Comparison of ENCODE assay signal across 29 cellular contexts in genomic region chr1:38301040-38301439, GRCh38.
"Had no signal": no experiment of that assay in that cellular context is flagged by ENCODE, and none has a peak within 500 bp of the region (broad histone marks: within the 10 kb centered on the region; RNA-seq: fewer than 3 reads in every experiment).

No MANE protein-coding gene starts in this region.

- H3K9me3 Mint-ChIP-seq: activated CD4-positive, alpha-beta memory T cell treated with anti-CD3 and anti-CD28 coated beads for 36 hours; activated naive CD4-positive, alpha-beta T cell treated with anti-CD3 and anti-CD28 coated beads, Interleukin-2, amount 10 ng/mL, durations not matched to agents 7 days and 5 days; activated naive CD4-positive, alpha-beta T cell treated with anti-CD3 and anti-CD28 coated beads, Interleukin-2, amount 50 U/mL, for 72 hours; activated naive CD8-positive, alpha-beta T cell treated with anti-CD3 and anti-CD28 coated beads, Interleukin-2, amount 10 ng/mL, durations not matched to agents 7 days and 5 days; activated T-helper 1 cell treated with anti-CD3 and anti-CD28 coated beads, Interleukin-12 subunit alpha, Interleukin-12 subunit beta, Interleukin-2, Interleukin-4 antibody, amounts not matched to agents 30 ng/mL and 10 ng/mL and 1 ng/mL, durations not matched to agents 14 hours and 24 hours and 36 hours; activated T-helper 2 cell treated with anti-CD3 and anti-CD28 coated beads, Interferon-gamma antibody, Interleukin-2, Interleukin-4, amounts not matched to agents 10 μg/mL and 5 μg/mL and 100 μg/mL, durations not matched to agents 14 hours and 24 hours and 36 hours; brain; dendritic cell treated with granulocyte-macrophage colony-stimulating factor and Interleukin-4, amounts not matched to agents 40 ng/mL and 50 ng/mL, for 4 days; endodermal cell had no signal

- H3K9me3 ChIP-seq: ascending aorta, breast epithelium, colonic mucosa had no signal

- H3K4me3 Mint-ChIP-seq: activated CD4-positive, alpha-beta memory T cell treated with anti-CD3 and anti-CD28 coated beads for 36 hours; activated CD8-positive, alpha-beta memory T cell treated with anti-CD3 and anti-CD28 coated beads, Interleukin-2, amount 10 ng/mL, durations not matched to agents 7 days and 5 days; activated CD8-positive, alpha-beta T cell treated with anti-CD3 and anti-CD28 coated beads, Interleukin-2, amount 10 ng/mL, durations not matched to agents 7 days and 5 days; activated naive CD4-positive, alpha-beta T cell treated with anti-CD3 and anti-CD28 coated beads, Interleukin-2, amount 10 ng/mL, durations not matched to agents 7 days and 5 days; activated naive CD8-positive, alpha-beta T cell treated with anti-CD3 and anti-CD28 coated beads, Interleukin-2, amount 10 ng/mL, durations not matched to agents 7 days and 5 days; activated T-helper 1 cell treated with anti-CD3 and anti-CD28 coated beads, Interleukin-12 subunit alpha, Interleukin-12 subunit beta, Interleukin-2, Interleukin-4 antibody, amounts not matched to agents 30 ng/mL and 10 ng/mL and 1 ng/mL, durations not matched to agents 14 hours and 24 hours and 36 hours; brain; dendritic cell treated with granulocyte-macrophage colony-stimulating factor and Interleukin-4, amounts not matched to agents 40 ng/mL and 50 ng/mL, for 4 days; endodermal cell had no signal

- H3K4me3 ChIP-seq: ascending aorta, breast epithelium, cardiac muscle cell, colonic mucosa, dorsolateral prefrontal cortex had no signal

- H3K27ac Mint-ChIP-seq: activated CD4-positive, alpha-beta memory T cell treated with anti-CD3 and anti-CD28 coated beads for 36 hours; activated CD8-positive, alpha-beta memory T cell treated with anti-CD3 and anti-CD28 coated beads, Interleukin-2, amount 10 ng/mL, durations not matched to agents 7 days and 5 days; activated CD8-positive, alpha-beta T cell treated with anti-CD3 and anti-CD28 coated beads, Interleukin-2, amount 10 ng/mL, durations not matched to agents 7 days and 5 days; activated naive CD4-positive, alpha-beta T cell treated with anti-CD3 and anti-CD28 coated beads, Interleukin-2, amount 10 ng/mL, durations not matched to agents 7 days and 5 days; activated naive CD4-positive, alpha-beta T cell treated with anti-CD3 and anti-CD28 coated beads, Interleukin-2, amount 50 U/mL, for 72 hours; activated naive CD8-positive, alpha-beta T cell treated with anti-CD3 and anti-CD28 coated beads, Interleukin-2, amount 10 ng/mL, durations not matched to agents 7 days and 5 days; activated T-helper 1 cell treated with anti-CD3 and anti-CD28 coated beads, Interleukin-12 subunit alpha, Interleukin-12 subunit beta, Interleukin-2, Interleukin-4 antibody, amounts not matched to agents 30 ng/mL and 10 ng/mL and 1 ng/mL, durations not matched to agents 14 hours and 24 hours and 36 hours; activated T-helper 2 cell treated with anti-CD3 and anti-CD28 coated beads, Interferon-gamma antibody, Interleukin-2, Interleukin-4, amounts not matched to agents 10 μg/mL and 5 μg/mL and 100 μg/mL, durations not matched to agents 14 hours and 24 hours and 36 hours; brain; dendritic cell treated with granulocyte-macrophage colony-stimulating factor and Interleukin-4, amounts not matched to agents 40 ng/mL and 50 ng/mL, for 4 days; endodermal cell had no signal

- H3K27ac ChIP-seq: ascending aorta, breast epithelium, cardiac muscle cell, colonic mucosa, dorsolateral prefrontal cortex had no signal

- FAIRE-seq: frontal cortex had no signal

- H3K36me3 Mint-ChIP-seq: activated CD4-positive, alpha-beta memory T cell treated with anti-CD3 and anti-CD28 coated beads for 36 hours; activated CD8-positive, alpha-beta memory T cell treated with anti-CD3 and anti-CD28 coated beads, Interleukin-2, amount 10 ng/mL, durations not matched to agents 7 days and 5 days; activated naive CD4-positive, alpha-beta T cell treated with anti-CD3 and anti-CD28 coated beads, Interleukin-2, amount 10 ng/mL, durations not matched to agents 7 days and 5 days; activated naive CD4-positive, alpha-beta T cell treated with anti-CD3 and anti-CD28 coated beads, Interleukin-2, amount 50 U/mL, for 72 hours; activated naive CD8-positive, alpha-beta T cell treated with anti-CD3 and anti-CD28 coated beads, Interleukin-2, amount 10 ng/mL, durations not matched to agents 7 days and 5 days; brain had no signal

- H3K4me1 ChIP-seq: ascending aorta, breast epithelium, colonic mucosa had no signal

- ATAC-seq: activated CD8-positive, alpha-beta memory T cell treated with anti-CD3 and anti-CD28 coated beads, Interleukin-2, amount 10 ng/mL, durations not matched to agents 7 days and 5 days; activated CD8-positive, alpha-beta T cell treated with anti-CD3 and anti-CD28 coated beads, Interleukin-2, amount 10 ng/mL, durations not matched to agents 7 days and 5 days; activated naive CD4-positive, alpha-beta T cell treated with anti-CD3 and anti-CD28 coated beads, Interleukin-2, amount 50 U/mL, for 72 hours; esophagus mucosa had no signal

- DNase-seq: activated CD4-positive, alpha-beta memory T cell treated with anti-CD3 and anti-CD28 coated beads for 36 hours; activated CD4-positive, alpha-beta T cell treated with anti-CD3 and anti-CD28 coated beads for 48 hours; activated CD8-positive, alpha-beta memory T cell treated with anti-CD3 and anti-CD28 coated beads, Interleukin-2, amount 10 ng/mL, durations not matched to agents 7 days and 5 days; activated CD8-positive, alpha-beta memory T cell treated with anti-CD3 and anti-CD28 coated beads, Interleukin-2, amount 50 U/mL, for 4 hours; activated CD8-positive, alpha-beta T cell treated with anti-CD3 and anti-CD28 coated beads, Interleukin-2, amount 10 ng/mL, durations not matched to agents 7 days and 5 days; activated gamma-delta T cell; activated naive CD4-positive, alpha-beta T cell; activated naive CD4-positive, alpha-beta T cell treated with anti-CD3 and anti-CD28 coated beads, Interleukin-2, amount 10 ng/mL, durations not matched to agents 7 days and 5 days; activated naive CD8-positive, alpha-beta T cell treated with anti-CD3 and anti-CD28 coated beads, Interleukin-2, amount 10 ng/mL, durations not matched to agents 7 days and 5 days; activated T-cell treated with anti-CD3 and anti-CD28 coated beads, Interleukin-2, amount 50 U/mL, for 1 hour; activated T-cell treated with anti-CD3 and anti-CD28 coated beads, Interleukin-2, amount 50 U/mL, for 48 hours; central memory CD4-positive, alpha-beta T cell; cerebellar nuclear complex; colonic mucosa; dorsolateral prefrontal cortex; effector memory CD4-positive, alpha-beta T cell; endodermal cell; foreskin fibroblast; T-helper 2 cell had no signal

- H3K4me1 Mint-ChIP-seq: activated CD8-positive, alpha-beta memory T cell treated with anti-CD3 and anti-CD28 coated beads, Interleukin-2, amount 10 ng/mL, durations not matched to agents 7 days and 5 days; activated naive CD4-positive, alpha-beta T cell treated with anti-CD3 and anti-CD28 coated beads, Interleukin-2, amount 10 ng/mL, durations not matched to agents 7 days and 5 days; activated naive CD8-positive, alpha-beta T cell treated with anti-CD3 and anti-CD28 coated beads, Interleukin-2, amount 10 ng/mL, durations not matched to agents 7 days and 5 days; brain had no signal

- H3K27me3 ChIP-seq: ascending aorta, colonic mucosa had no signal

- H3K36me3 ChIP-seq: ascending aorta, breast epithelium, cardiac muscle cell, colonic mucosa had no signal
